ENCODE assay signal across 31 cellular contexts in the genomic region with DNA sequence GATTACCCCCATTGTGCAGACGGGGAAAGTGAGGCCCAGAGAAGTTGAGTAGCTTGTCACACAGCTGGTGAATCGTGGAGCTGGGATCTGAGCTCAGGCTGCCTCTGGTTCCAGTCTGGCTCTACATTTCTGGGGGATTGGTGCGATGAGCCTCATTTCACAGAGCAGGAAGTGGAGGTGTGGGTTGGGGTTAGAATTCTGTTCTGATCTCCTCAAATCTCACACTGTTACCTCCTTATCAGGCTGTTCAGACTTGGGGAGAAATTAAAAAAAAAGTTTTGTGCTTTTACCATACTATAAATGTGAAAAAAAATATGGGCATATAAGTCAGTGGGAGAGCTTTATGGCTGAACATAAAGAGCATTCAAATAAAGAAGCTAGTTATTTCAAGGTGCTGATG.
"Had no signal": no experiment of that assay in that cellular context is flagged by ENCODE, and none has a peak within 500 bp of the region (broad histone marks: within the 10 kb centered on the region; RNA-seq: fewer than 3 reads in every experiment).

No MANE protein-coding gene starts in this region.

- H3K27ac ChIP-seq: adrenal gland, body of pancreas, esophagus muscularis mucosa, foreskin keratinocyte, gastrocnemius medialis, heart left ventricle, WERI-Rb-1 had no signal

- H3K27me3 Mint-ChIP-seq: activated B cell treated with CpG ODN at 0.5 μM for 24 hours; activated CD8-positive, alpha-beta T cell treated with anti-CD3 and anti-CD28 coated beads for 36 hours had no signal

- H3K4me3 ChIP-seq: adrenal gland, body of pancreas, esophagus muscularis mucosa, gastrocnemius medialis, heart left ventricle had no signal

- H3K4me1 Mint-ChIP-seq: activated B cell treated with CpG ODN at 0.5 μM for 24 hours; activated T-helper 17 cell treated with anti-CD3 and anti-CD28 coated beads, Interleukin-2, amount 50 U/mL, for 72 hours had no signal

- H3K36me3 ChIP-seq: adrenal gland, esophagus muscularis mucosa, gastrocnemius medialis, heart left ventricle, WERI-Rb-1 had no signal

- H3K36me3 Mint-ChIP-seq: activated naive CD4-positive, alpha-beta T cell treated with anti-CD3 and anti-CD28 coated beads, Interleukin-2, amount 50 U/mL, for 72 hours; T-cell had no signal

- H3K4me1 ChIP-seq: foreskin keratinocyte had no signal

- H3K4me3 Mint-ChIP-seq: activated B cell treated with CpG ODN at 0.5 μM for 24 hours; activated CD8-positive, alpha-beta T cell treated with anti-CD3 and anti-CD28 coated beads for 36 hours; activated T-helper 17 cell treated with anti-CD3 and anti-CD28 coated beads, Interleukin-2, amount 50 U/mL, for 72 hours; effector memory CD8-positive, alpha-beta T cell; T-helper 1 cell treated with Interleukin-12 subunit alpha and Interleukin-12 subunit beta and Interleukin-4 antibody, amounts not matched to agents 30 μg/mL and 1 μg/mL, for 36 hours had no signal

- H3K9me3 ChIP-seq: adrenal gland, body of pancreas, esophagus muscularis mucosa, gastrocnemius medialis, heart left ventricle had no signal

- H3K27ac Mint-ChIP-seq: activated B cell treated with CpG ODN at 0.5 μM for 24 hours; activated CD8-positive, alpha-beta T cell treated with anti-CD3 and anti-CD28 coated beads for 36 hours; activated naive CD4-positive, alpha-beta T cell treated with anti-CD3 and anti-CD28 coated beads, Interleukin-2, amount 50 U/mL, for 72 hours; activated T-helper 17 cell treated with anti-CD3 and anti-CD28 coated beads, Interleukin-2, amount 50 U/mL, for 72 hours; effector memory CD8-positive, alpha-beta T cell; T-cell; T-helper 1 cell treated with Interleukin-12 subunit alpha and Interleukin-12 subunit beta and Interleukin-4 antibody, amounts not matched to agents 30 μg/mL and 1 μg/mL, for 36 hours had no signal

- H3K27me3 ChIP-seq: adrenal gland, body of pancreas, esophagus muscularis mucosa, gastrocnemius medialis, heart left ventricle had no signal

- H3K9me3 Mint-ChIP-seq: activated B cell treated with CpG ODN at 0.5 μM for 24 hours; activated CD8-positive, alpha-beta T cell treated with anti-CD3 and anti-CD28 coated beads for 36 hours; activated naive CD4-positive, alpha-beta T cell treated with anti-CD3 and anti-CD28 coated beads, Interleukin-2, amount 50 U/mL, for 72 hours; activated T-helper 17 cell treated with anti-CD3 and anti-CD28 coated beads, Interleukin-2, amount 50 U/mL, for 72 hours; effector memory CD8-positive, alpha-beta T cell; T-cell; T-helper 1 cell treated with Interleukin-12 subunit alpha and Interleukin-12 subunit beta and Interleukin-4 antibody, amounts not matched to agents 30 μg/mL and 1 μg/mL, for 36 hours had no signal

- ATAC-seq: activated CD4-positive, CD25-positive, alpha-beta regulatory T cell treated with anti-CD3 and anti-CD28 coated beads, Interleukin-2, amount 50 U/mL, for 24 hours; activated CD8-positive, alpha-beta T cell treated with anti-CD3 and anti-CD28 coated beads for 36 hours; activated naive CD4-positive, alpha-beta T cell treated with anti-CD3 and anti-CD28 coated beads, Interleukin-2, amount 50 U/mL, for 72 hours; activated T-helper 17 cell treated with anti-CD3 and anti-CD28 coated beads, Interleukin-2, amount 50 U/mL, for 72 hours; body of pancreas; effector memory CD8-positive, alpha-beta T cell; foreskin keratinocyte; gastrocnemius medialis; heart left ventricle had no signal

- DNase-seq: activated B cell treated with CpG ODN at 0.5 μM for 24 hours; activated CD4-positive, alpha-beta T cell treated with anti-CD3 and anti-CD28 coated beads for 48 hours; activated CD4-positive, alpha-beta T cell treated with anti-CD3 and anti-CD28 coated beads, Interleukin-2, amount 50 U/mL, for 1 hour; activated CD4-positive, alpha-beta T cell treated with anti-CD3 and anti-CD28 coated beads, Interleukin-2, amount 50 U/mL, for 48 hours; activated CD8-positive, alpha-beta memory T cell treated with anti-CD3 and anti-CD28 coated beads for 24 hours; activated CD8-positive, alpha-beta T cell treated with anti-CD3 and anti-CD28 coated beads for 36 hours; activated effector memory CD4-positive, alpha-beta T cell treated with Interleukin-2 at 50 U/mL for 16 hours; activated gamma-delta T cell treated with Interleukin-2 at 50 U/mL for 16 hours; activated naive CD4-positive, alpha-beta T cell treated with Interleukin-2 at 50 U/mL for 16 hours; activated T-cell treated with anti-CD3 and anti-CD28 coated beads, Interleukin-2, amount 50 U/mL, for 48 hours; adrenal gland; amygdala; body of pancreas; caudate nucleus; cortex of kidney; dermis blood vessel endothelial cell; effector CD4-positive, alpha-beta T cell; effector memory CD8-positive, alpha-beta T cell; erythroblast; foreskin keratinocyte; gastrocnemius medialis; glutamatergic neuron; heart left ventricle; T-cell; T1000; WERI-Rb-1 had no signal
